In genomic region chr9:134855900-134856377, GRCh38 we compare ENCODE assay signal across 28 cellular contexts. TPM values are rescaled to one million over a fixed set of nuclear protein-coding genes. Genes with fewer than 3 reads are reported as not detected.
"Had no signal": no experiment of that assay in that cellular context is flagged by ENCODE, and none has a peak within 500 bp of the region (broad histone marks: within the 10 kb centered on the region; RNA-seq: fewer than 3 reads in every experiment).

No MANE protein-coding gene starts in this region.

- H3K4me1 ChIP-seq: Peyer's patch had no signal

- H3K27ac Mint-ChIP-seq: activated CD8-positive, alpha-beta T cell treated with anti-CD3 and anti-CD28 coated beads, Interleukin-2, amount 10 ng/mL, durations not matched to agents 7 days and 5 days; activated naive CD8-positive, alpha-beta T cell; activated T-helper 1 cell treated with anti-CD3 and anti-CD28 coated beads, Interleukin-12 subunit alpha, Interleukin-12 subunit beta, Interleukin-2, Interleukin-4 antibody, amounts not matched to agents 30 ng/mL and 10 ng/mL and 1 ng/mL, durations not matched to agents 14 hours and 24 hours and 36 hours; T-helper 17 cell; WTC11 had no signal

- ATAC-seq: activated CD8-positive, alpha-beta T cell treated with anti-CD3 and anti-CD28 coated beads, Interleukin-2, amount 10 ng/mL, durations not matched to agents 7 days and 5 days; T-helper 17 cell; WTC11 had no signal

- H3K4me3 ChIP-seq: cardiac muscle cell, Peyer's patch had no signal

- DNase-seq: activated CD4-positive, alpha-beta T cell treated with anti-CD3 and anti-CD28 coated beads for 48 hours; activated CD4-positive, alpha-beta T cell treated with anti-CD3 and anti-CD28 coated beads, Interleukin-2, amount 50 U/mL, for 4 hours; activated CD4-positive, CD25-positive, alpha-beta regulatory T cell treated with anti-CD3 and anti-CD28 coated beads, Interleukin-2, amount 50 U/mL, for 72 hours; activated CD8-positive, alpha-beta memory T cell treated with anti-CD3 and anti-CD28 coated beads, Interleukin-2, amount 50 U/mL, for 48 hours; activated CD8-positive, alpha-beta T cell treated with anti-CD3 and anti-CD28 coated beads, Interleukin-2, amount 10 ng/mL, durations not matched to agents 7 days and 5 days; activated effector memory CD4-positive, alpha-beta T cell treated with Interleukin-2 at 50 U/mL for 16 hours; activated naive CD4-positive, alpha-beta T cell; activated T-cell treated with anti-CD3 and anti-CD28 coated beads, Interleukin-2, amount 50 U/mL, for 1 hour; amygdala; brain microvascular endothelial cell; NCI-H1092; NCI-H1436; NCI-H1694 treated with DMSO at 0.1 percent for 48 hours; NCI-H2029 treated with DMSO at 0.1 percent for 48 hours; NCI-H510A treated with DMSO at 0.1 percent for 48 hours; NCI-H69; SHP77 treated with DMSO at 0.1 percent for 48 hours; T-helper 17 cell; T-helper 9 cell had no signal

- H3K36me3 ChIP-seq: brain microvascular endothelial cell, cardiac muscle cell, Peyer's patch had no signal

- H3K27me3 ChIP-seq: brain microvascular endothelial cell, cardiac muscle cell, Peyer's patch had no signal

- H3K9me3 ChIP-seq: Peyer's patch had no signal

- H3K4me3 Mint-ChIP-seq: activated CD8-positive, alpha-beta T cell treated with anti-CD3 and anti-CD28 coated beads, Interleukin-2, amount 10 ng/mL, durations not matched to agents 7 days and 5 days; activated naive CD8-positive, alpha-beta T cell; activated T-helper 1 cell treated with anti-CD3 and anti-CD28 coated beads, Interleukin-12 subunit alpha, Interleukin-12 subunit beta, Interleukin-2, Interleukin-4 antibody, amounts not matched to agents 30 ng/mL and 10 ng/mL and 1 ng/mL, durations not matched to agents 14 hours and 24 hours and 36 hours; T-helper 17 cell; WTC11 had no signal

- H3K36me3 Mint-ChIP-seq: activated naive CD8-positive, alpha-beta T cell had no signal

- H3K4me1 Mint-ChIP-seq: WTC11 had no signal

- H3K27ac ChIP-seq: brain microvascular endothelial cell, cardiac muscle cell, KMS-11, Peyer's patch, RWPE1 had no signal

RNA-seq across cellular contexts. Expression of gene FCN2, which starts 24.7 kb away (rescaled TPM):
- total RNA-seq: activated CD8-positive, alpha-beta T cell treated with anti-CD3 and anti-CD28 coated beads, Interleukin-2, amount 10 ng/mL, durations not matched to agents 7 days and 5 days; activated T-helper 1 cell treated with anti-CD3 and anti-CD28 coated beads, Interleukin-12 subunit alpha, Interleukin-12 subunit beta, Interleukin-2, Interleukin-4 antibody, amounts not matched to agents 30 ng/mL and 10 ng/mL and 1 ng/mL, durations not matched to agents 14 hours and 24 hours and 36 hours; cardiac muscle cell; MCF 10A; Peyer's patch; SK-MEL-5; T-helper 17 cell; WTC11 had no signal
